Comparison of ENCODE assay signal across 8 cellular contexts in the genomic region with DNA sequence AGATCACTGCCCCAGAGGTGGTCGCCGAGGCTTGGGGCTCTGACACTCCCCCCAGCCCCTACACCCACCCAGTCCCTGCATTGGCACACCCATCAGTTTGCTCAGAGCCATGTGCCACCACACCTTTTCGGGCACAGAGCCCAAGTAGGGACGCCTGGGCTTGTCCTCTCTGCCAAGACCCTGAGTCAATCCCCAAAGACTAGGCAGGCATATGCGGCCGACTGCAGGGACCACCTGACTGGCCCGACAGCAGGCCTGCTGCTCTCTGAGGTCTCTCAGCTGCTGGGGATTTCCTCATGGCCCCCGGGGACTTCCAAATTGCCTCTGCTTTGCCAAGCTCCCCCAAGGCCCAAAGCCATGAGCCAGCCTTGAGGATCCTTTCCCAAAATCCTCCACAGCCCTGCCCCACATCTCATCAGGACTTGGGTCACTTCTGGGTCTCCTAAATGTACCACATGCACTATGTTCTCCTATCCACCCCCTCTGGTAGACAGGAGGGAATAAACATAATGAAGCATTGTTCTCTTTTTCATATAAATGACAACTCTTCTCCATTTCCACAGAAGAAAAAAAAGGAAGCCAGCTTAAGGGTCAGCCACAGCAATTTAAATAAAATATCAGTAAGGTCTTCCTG. TPM values are rescaled to one million over a fixed set of nuclear protein-coding genes. Genes with fewer than 3 reads are reported as not detected.
A peak's percentile ranks its signal among the peaks of the same experiment; 100 is the strongest.
DNase-seq lines count a peak whose midpoint lies in the region; ATAC-seq and TF ChIP-seq lines count a peak whose summit lies in the region.

No MANE protein-coding gene starts in this region.

- peak; percentile 9 for ATAC-seq in GM18502 (IDR thresholded peaks at IDR 0.05; ENCODE audit: poor library complexity, unreplicated experiment)

- DNase-seq in SK-N-MC (ENCODE audit: low read depth, low spot score): no peak
- DNase-seq in fibroblast of peridontal ligament (ENCODE audit: extremely low read depth): peak; percentile 55
- no peak for DNase-seq in sigmoid colon
- DNase-seq in epidermal melanocyte (ENCODE audit: insufficient read length, low spot score): no peak
- DNase-seq in HuH-7.5 (ENCODE audit: low spot score): no peak
- no peak for DNase-seq in medulla oblongata (ENCODE audit: extremely low spot score)

- no peak for TF ChIP-seq EP300 in sigmoid colon (IDR thresholded peaks at IDR 0.05)

- H3K79me2 ChIP-seq in ACC112 (ENCODE audit: control insufficient read depth, insufficient read depth, low read length, unreplicated experiment): no peaks in the 10 kb centered on the region

- WGBS in sigmoid colon, 2 donors: 23 to 35% methylated on average over 8 of the region's 8 CpGs

- H3K9me3 ChIP-seq in SK-N-MC (ENCODE audit: low read depth, low read length): no peaks in the 10 kb centered on the region
- H3K9me3 ChIP-seq in sigmoid colon: no peaks in the 10 kb centered on the region

- H3K4me3 ChIP-seq in ACC112 (ENCODE audit: low read depth, low read length): peak overlapping the region; percentile 77
- peak overlapping the region; percentile 80 for H3K4me3 ChIP-seq in SK-N-MC
- peak overlapping the region; percentile 39 to 55 (median 49) for H3K4me3 ChIP-seq in sigmoid colon

- no peak overlapping the region; the same call in 1 of the 2 replicates for H3K27ac ChIP-seq in ACC112 (ENCODE audit: low read depth, low read length)
- peak overlapping the region; percentile 67; the same call in 1 of the 2 replicates for H3K27ac ChIP-seq in SK-N-MC
- H3K27ac ChIP-seq in sigmoid colon: peak overlapping the region; percentile 79 to 83 (median 80)

- H3K4me1 ChIP-seq in ACC112 (ENCODE audit: control insufficient read depth, insufficient read depth, low read length, unreplicated experiment) (peaks cover 33% of the 10 kb centered on the region), sigmoid colon (peaks cover 0 to 36% (median 21%) of the 10 kb centered on the region in 4 donors)

- H2AFZ ChIP-seq in ACC112 (ENCODE audit: low read length, unreplicated experiment): no peak overlapping the region

- TF ChIP-seq CTCF in sigmoid colon (IDR thresholded peaks at IDR 0.05): no peak

- no peaks in the 10 kb centered on the region for H3K27me3 ChIP-seq in ACC112 (ENCODE audit: insufficient read depth, low read length)
- H3K27me3 ChIP-seq in sigmoid colon: no peaks in the 10 kb centered on the region

- H3K9ac ChIP-seq in SK-N-MC (ENCODE audit: insufficient read length): no peak overlapping the region

- intact Hi-C loops in sigmoid colon (cut with DNase I): loop anchor here (1.0 kb wide), 2 partner anchors 31 to 70 kb away; partner anchors contain the start of gene MYO18A

- TF ChIP-seq POLR2A in sigmoid colon (IDR thresholded peaks at IDR 0.05): no peak

- H3K36me3 ChIP-seq in ACC112 (ENCODE audit: insufficient read depth, low read length) (no peaks in the 10 kb centered on the region), SK-N-MC (ENCODE audit: insufficient read depth, low read length) (no peaks in the 10 kb centered on the region), sigmoid colon (no peaks in the 10 kb centered on the region)

RNA-seq across cellular contexts. Expression of gene MYO18A, which starts 30.6 kb away (rescaled TPM):
- total RNA-seq in sigmoid colon: 10 to 100 TPM; 28.2 to 90.3 (median 53.4) TPM
- polyA plus RNA-seq in sigmoid colon: 10 to 100 TPM; 24.0 to 92.6 (median 39.8) TPM
